ENCODE assay signal across 18 cellular contexts in genomic region chr5:115869256-115869655, GRCh38. TPM values are rescaled to one million over a fixed set of nuclear protein-coding genes. Genes with fewer than 3 reads are reported as not detected.
DNase-seq lines count a peak whose midpoint lies in the region; ATAC-seq, FAIRE-seq and TF ChIP-seq lines count a peak whose summit lies in the region.
"Had no signal": no experiment of that assay in that cellular context is flagged by ENCODE, and none has a peak within 500 bp of the region (broad histone marks: within the 10 kb centered on the region; RNA-seq: fewer than 3 reads in every experiment).

No MANE protein-coding gene starts in this region.

- H3K9me3 ChIP-seq in Caco-2: no peaks in the 10 kb centered on the region
- H3K9me3 ChIP-seq in T-helper 17 cell (ENCODE audit: control insufficient read depth, low read length, poor library complexity, severe bottlenecking): no peaks in the 10 kb centered on the region
- H3K9me3 ChIP-seq in endothelial cell of umbilical vein (replicated peaks; ENCODE audit: control insufficient read depth, insufficient read depth, low read length): no peaks in the 10 kb centered on the region
- no peaks in the 10 kb centered on the region for H3K9me3 ChIP-seq in mesenchymal stem cell (ENCODE audit: control insufficient read depth, low read length)

- no peak for FAIRE-seq in endothelial cell of umbilical vein (lab: Jason Lieb, UNC)
- FAIRE-seq: H1 had no signal

- H3K79me2 ChIP-seq in endothelial cell of umbilical vein (ENCODE audit: control insufficient read depth, insufficient read depth, low read length): peaks cover 7% of the 10 kb centered on the region

- no peak overlapping the region for H3K4me3 ChIP-seq in Caco-2 (ENCODE audit: low read depth, low read length)
- no peak overlapping the region for H3K4me3 ChIP-seq in endothelial cell of umbilical vein (replicated peaks in 1 of 3; ENCODE audit: insufficient read depth in 1 of 3, low read depth in 1 of 3, low read length in 3 of 3)
- H3K4me3 ChIP-seq in mesenchymal stem cell (ENCODE audit: insufficient read depth in 1 of 2, low read depth in 1 of 2, low read length in 2 of 2): no peak overlapping the region
- H3K4me3 ChIP-seq: BLaER1 had no signal

- no peaks in the 10 kb centered on the region for H3K9me1 ChIP-seq in endothelial cell of umbilical vein (replicated peaks; ENCODE audit: control insufficient read depth, extremely low read depth, insufficient read depth, low read length)

- no peak overlapping the region for H4K91ac ChIP-seq in mesenchymal stem cell (ENCODE audit: low read length)

- peaks cover 12% of the 10 kb centered on the region for H3K79me1 ChIP-seq in mesenchymal stem cell (replicated peaks; ENCODE audit: low read length, poor library complexity, severe bottlenecking)

- H2BK120ac ChIP-seq in mesenchymal stem cell (ENCODE audit: low read depth, low read length): no peak overlapping the region

- H4K20me1 ChIP-seq in endothelial cell of umbilical vein (replicated peaks; ENCODE audit: control insufficient read depth, extremely low read depth, insufficient read depth, low read length): no peaks in the 10 kb centered on the region

- H2BK15ac ChIP-seq in mesenchymal stem cell (ENCODE audit: low read depth, poor library complexity, severe bottlenecking): no peak overlapping the region

- H3K4me1 Mint-ChIP-seq in Caco-2 (ENCODE audit: low read depth, unreplicated experiment) (peaks cover 30% of the 10 kb centered on the region), T-helper 17 cell (peaks cover 13% of the 10 kb centered on the region), neural crest cell (no peaks in the 10 kb centered on the region)
- peaks cover 15% of the 10 kb centered on the region for H3K4me1 Mint-ChIP-seq in activated T-helper 17 cell treated with anti-CD3 and anti-CD28 coated beads, Interleukin-2, amount 50 U/mL, for 72 hours
- H3K4me1 Mint-ChIP-seq: CD14-positive monocyte had no signal

- CTCF ChIA-PET in Caco-2 (lab: Charles Lee) (interaction anchor here (0.6 kb wide), 1 partner anchor 38 kb away, joined by 3 read pairs; no protein-coding TSS in a partner anchor), endothelial cell of umbilical vein (lab: Charles Lee) (interaction anchor here (1.2 to 1.6 kb wide), 3 partner anchors 18 to 199 kb away, joined by 3 to 5 read pairs (median 4); no protein-coding TSS in a partner anchor)

- no peak overlapping the region for H4K8ac ChIP-seq in mesenchymal stem cell (ENCODE audit: low read length)

- DNase-seq in Caco-2: peak in 1 of 2 experiments; percentile 10
- DNase-seq in T-helper 17 cell: no peak
- DNase-seq in endothelial cell of umbilical vein (ENCODE audit: low read depth, low spot score): no peak
- DNase-seq in neural crest cell (ENCODE audit: low read depth, low spot score): no peak
- no peak for DNase-seq in mesenchymal stem cell
- DNase-seq in KBM-7: no peak
- DNase-seq: 8988T; Calu3; CD4-positive, alpha-beta memory T cell; DMS79 treated with DMSO at 0.1 percent for 48 hours; GF-D8; H9 had no signal

- no peak overlapping the region for H2AFZ ChIP-seq in endothelial cell of umbilical vein (ENCODE audit: low read depth, low read length)
- H2AFZ ChIP-seq in mesenchymal stem cell (ENCODE audit: low read depth, low read length): no peak overlapping the region

- ATAC-seq in T-helper 17 cell: no peak
- ATAC-seq in GM21717 (IDR thresholded peaks at IDR 0.05; ENCODE audit: unreplicated experiment): no peak
- ATAC-seq in activated T-helper 17 cell treated with anti-CD3 and anti-CD28 coated beads, Interleukin-2, amount 50 U/mL, for 72 hours (replicated peaks): no peak

- H2AK5ac ChIP-seq in mesenchymal stem cell (ENCODE audit: low read length, severe bottlenecking): no peak overlapping the region

- H3K27me3 Mint-ChIP-seq in Caco-2 (ENCODE audit: insufficient read depth, unreplicated experiment) (no peaks in the 10 kb centered on the region), T-helper 17 cell (no peaks in the 10 kb centered on the region), neural crest cell (ENCODE audit: low read depth) (no peaks in the 10 kb centered on the region)
- H3K27me3 Mint-ChIP-seq in activated T-helper 17 cell treated with anti-CD3 and anti-CD28 coated beads, Interleukin-2, amount 50 U/mL, for 72 hours: no peaks in the 10 kb centered on the region
- H3K27me3 Mint-ChIP-seq: CD4-positive, alpha-beta memory T cell had no signal

- H3K14ac ChIP-seq in mesenchymal stem cell (ENCODE audit: low read length in 2 of 2): no peak overlapping the region

- in situ Hi-C loops in KBM-7 (cut with MboI; ENCODE audit: low pct_unique_long_range_greater_than_20kb, low sequenced_read_pairs): no loop called here

- peak overlapping the region; percentile 30 for H3K27ac Mint-ChIP-seq in Caco-2 (ENCODE audit: unreplicated experiment)
- H3K27ac Mint-ChIP-seq in T-helper 17 cell: peak overlapping the region; percentile 11
- peak overlapping the region; percentile 13 for H3K27ac Mint-ChIP-seq in neural crest cell (ENCODE audit: unreplicated experiment)
- no peak overlapping the region for H3K27ac Mint-ChIP-seq in activated T-helper 17 cell treated with anti-CD3 and anti-CD28 coated beads, Interleukin-2, amount 50 U/mL, for 72 hours
- H3K27ac Mint-ChIP-seq: CD14-positive monocyte; CD4-positive, alpha-beta memory T cell; H9 had no signal

- H3K23ac ChIP-seq in mesenchymal stem cell (ENCODE audit: low read length in 2 of 2): no peak overlapping the region

- H3K4me1 ChIP-seq in Caco-2 (peaks cover 35% of the 10 kb centered on the region), endothelial cell of umbilical vein (ENCODE audit: control insufficient read depth, extremely low read depth, insufficient read depth, low read length) (peaks cover 10% of the 10 kb centered on the region), mesenchymal stem cell (ENCODE audit: control insufficient read depth, insufficient read depth, low read depth, low read length) (no peaks in the 10 kb centered on the region)
- H3K4me1 ChIP-seq: BLaER1 had no signal

- H3K18ac ChIP-seq in mesenchymal stem cell (ENCODE audit: low read depth in 1 of 2, low read length in 2 of 2): no peak overlapping the region

- H3K9me3 Mint-ChIP-seq in Caco-2 (ENCODE audit: unreplicated experiment) (no peaks in the 10 kb centered on the region), neural crest cell (no peaks in the 10 kb centered on the region)
- H3K9me3 Mint-ChIP-seq in activated T-helper 17 cell treated with anti-CD3 and anti-CD28 coated beads, Interleukin-2, amount 50 U/mL, for 72 hours: no peaks in the 10 kb centered on the region
- H3K9me3 Mint-ChIP-seq: CD14-positive monocyte, H9 had no signal

- H2BK12ac ChIP-seq in mesenchymal stem cell (ENCODE audit: low read length in 2 of 2): no peak overlapping the region

- no peak overlapping the region for H3K27ac ChIP-seq in endothelial cell of umbilical vein (ENCODE audit: insufficient read depth, low read depth, low read length)
- no peak overlapping the region for H3K27ac ChIP-seq in mesenchymal stem cell (ENCODE audit: low read length, poor library complexity, severe bottlenecking)
- H3K27ac ChIP-seq: BLaER1 had no signal

- no peak for TF ChIP-seq POLR2A in endothelial cell of umbilical vein (IDR thresholded peaks at IDR 0.05; ENCODE audit: low read depth, low read length)

- no peak overlapping the region for H2BK5ac ChIP-seq in mesenchymal stem cell (ENCODE audit: low read depth, low read length, poor library complexity, severe bottlenecking)

- H3K27me3 ChIP-seq in Caco-2 (replicated peaks; ENCODE audit: control insufficient read depth, insufficient read depth, low read length): no peaks in the 10 kb centered on the region
- H3K27me3 ChIP-seq in endothelial cell of umbilical vein (ENCODE audit: control insufficient read depth in 2 of 2, insufficient read depth in 2 of 2, low read length in 2 of 2): no peaks in the 10 kb centered on the region
- no peaks in the 10 kb centered on the region for H3K27me3 ChIP-seq in mesenchymal stem cell (ENCODE audit: control insufficient read depth in 1 of 2, insufficient read depth in 1 of 2, low read length in 2 of 2)
- H3K27me3 ChIP-seq: BLaER1 had no signal

- H3K4me3 Mint-ChIP-seq in Caco-2 (ENCODE audit: unreplicated experiment) (peak overlapping the region; percentile 28), T-helper 17 cell (no peak overlapping the region), neural crest cell (no peak overlapping the region)
- H3K4me3 Mint-ChIP-seq in activated T-helper 17 cell treated with anti-CD3 and anti-CD28 coated beads, Interleukin-2, amount 50 U/mL, for 72 hours: no peak overlapping the region
- H3K4me3 Mint-ChIP-seq: CD14-positive monocyte; CD4-positive, alpha-beta memory T cell; H9 had no signal

- intact Hi-C loops in Caco-2 (cut with micrococcal nuclease; ENCODE audit: unreplicated experiment) (no loop called here), endothelial cell of umbilical vein (cut with micrococcal nuclease) (no loop called here)

- BruUV-seq in Caco-2 (replicated peaks; lab: Mats Ljungman, UMichigan): no TSS peak
- BruUV-seq in endothelial cell of umbilical vein (replicated peaks; lab: Mats Ljungman, UMichigan): no TSS peak

- dilution Hi-C loops in endothelial cell of umbilical vein (cut with MboI; ENCODE audit: extremely low pct_ligation_motif_present, low sequenced_read_pairs): no loop called here

- TF ChIP-seq CTCF in Caco-2 (IDR thresholded peaks at IDR 0.05; ENCODE audit: insufficient read depth in 1 of 2, low read depth in 1 of 2, low read length in 1 of 2, severe bottlenecking in 1 of 2, unreplicated experiment in 1 of 2): no peak
- TF ChIP-seq CTCF in endothelial cell of umbilical vein (IDR thresholded peaks at IDR 0.05; ENCODE audit: extremely low read depth in 1 of 2, insufficient read depth in 1 of 2, low read depth in 1 of 2, low read length in 2 of 2): no peak
- no peak for TF ChIP-seq CTCF in neural crest cell (conservative IDR thresholded peaks at IDR 0.05)

- H3K36me3 ChIP-seq in Caco-2 (ENCODE audit: control insufficient read depth, insufficient read depth, low read length): no peaks in the 10 kb centered on the region; the same call in 1 of the 2 replicates
- H3K36me3 ChIP-seq in endothelial cell of umbilical vein (ENCODE audit: control insufficient read depth in 2 of 2, extremely low read depth in 1 of 2, insufficient read depth in 2 of 2, low read length in 2 of 2): peaks cover 0 to 5% of the 10 kb centered on the region in 2 experiments
- H3K36me3 ChIP-seq in mesenchymal stem cell (ENCODE audit: control insufficient read depth in 1 of 2, insufficient read depth in 2 of 2, low read depth in 1 of 2, low read length in 2 of 2): peaks cover 3 to 39% of the 10 kb centered on the region in 2 experiments

- POLR2A ChIA-PET in Caco-2 (lab: Charles Lee) (no interaction called here), endothelial cell of umbilical vein (lab: Charles Lee) (no interaction called here)

- H3K36me3 Mint-ChIP-seq in Caco-2 (ENCODE audit: insufficient read depth, unreplicated experiment): peaks cover 8% of the 10 kb centered on the region
- peaks cover 17% of the 10 kb centered on the region for H3K36me3 Mint-ChIP-seq in T-helper 17 cell (ENCODE audit: low read depth)
- H3K36me3 Mint-ChIP-seq in neural crest cell (ENCODE audit: low read depth): peaks cover 7% of the 10 kb centered on the region
- peaks cover 50% of the 10 kb centered on the region for H3K36me3 Mint-ChIP-seq in activated T-helper 17 cell treated with anti-CD3 and anti-CD28 coated beads, Interleukin-2, amount 50 U/mL, for 72 hours (ENCODE audit: low read depth)

- H3K4me2 ChIP-seq in endothelial cell of umbilical vein (ENCODE audit: insufficient read depth, low read length): no peak overlapping the region
- no peak overlapping the region for H3K4me2 ChIP-seq in mesenchymal stem cell (ENCODE audit: low read length, poor library complexity, severe bottlenecking)
- H3K4me2 ChIP-seq: BLaER1 had no signal

- H3K4ac ChIP-seq in mesenchymal stem cell (ENCODE audit: low read depth in 1 of 2, low read length in 2 of 2): no peak overlapping the region

- WGBS in mesenchymal stem cell: 85% methylated on average over 3 of the region's 3 CpGs

- no peak overlapping the region for H3K9ac ChIP-seq in endothelial cell of umbilical vein (replicated peaks; ENCODE audit: extremely low read depth, insufficient read depth, low read length)
- H3K9ac ChIP-seq in mesenchymal stem cell (ENCODE audit: low read length): no peak overlapping the region
- H3K9ac ChIP-seq: BLaER1 had no signal

RNA-seq across cellular contexts. Expression of gene AP3S1, which starts 27.5 kb away (rescaled TPM):
- total RNA-seq in Caco-2 (2022) (104 and 106 TPM in 2 replicates), T-helper 17 cell (10 to 100 TPM; 44.5 to 45.0 TPM), endothelial cell of umbilical vein (81.2 and 85.7 TPM in 2 replicates), neural crest cell (61.4 and 74.9 TPM in 2 replicates)
- polyA plus RNA-seq in endothelial cell of umbilical vein: 18.2 and 26.5 TPM in 2 replicates
- polyA plus RNA-seq in endothelial cell of umbilical vein (2011; cell fraction: cytosol; rRNA removed): 34.1 and 36.7 TPM in 2 replicates
- 16.6 and 26.8 TPM in 2 replicates for polyA plus RNA-seq in endothelial cell of umbilical vein (2011; cell fraction: nucleus; rRNA removed)
- polyA plus RNA-seq in endothelial cell of umbilical vein (2012): 49.4 and 81.1 TPM in 2 replicates
- 15.3 and 19.3 TPM in 2 replicates for polyA minus RNA-seq in endothelial cell of umbilical vein
- 6.2 TPM for polyA minus RNA-seq in endothelial cell of umbilical vein (2011; cell fraction: cytosol; rRNA and poly(A)+ RNA removed)
- polyA minus RNA-seq in endothelial cell of umbilical vein (2011; cell fraction: nucleus; rRNA and poly(A)+ RNA removed): 23.0 and 24.9 TPM in 2 replicates
- polyA plus RNA-seq in mesenchymal stem cell (2013, experiment 1 of 2): 72.2 TPM
- polyA plus RNA-seq in mesenchymal stem cell (2013, experiment 2 of 2): 79.1 TPM
- 100 to 1,000 TPM; 114 to 253 TPM for total RNA-seq in activated T-helper 17 cell treated with anti-CD3 and anti-CD28 coated beads, Interleukin-2, amount 50 U/mL, for 72 hours

RNA-seq across cellular contexts. Expression of gene ATG12, which starts 27.9 kb away (rescaled TPM):
- total RNA-seq in Caco-2 (2022) (46.8 and 47.5 TPM in 2 replicates), T-helper 17 cell (10 to 100 TPM; 58.0 to 64.2 TPM), endothelial cell of umbilical vein (50.3 and 62.0 TPM in 2 replicates), neural crest cell (52.0 and 56.3 TPM in 2 replicates)
- 18.9 and 27.5 TPM in 2 replicates for polyA plus RNA-seq in endothelial cell of umbilical vein
- polyA plus RNA-seq in endothelial cell of umbilical vein (2011; cell fraction: cytosol; rRNA removed): 47.6 and 52.6 TPM in 2 replicates
- 52.1 and 71.9 TPM in 2 replicates for polyA plus RNA-seq in endothelial cell of umbilical vein (2011; cell fraction: nucleus; rRNA removed)
- polyA plus RNA-seq in endothelial cell of umbilical vein (2012): 56.9 and 76.2 TPM in 2 replicates
- 20.1 and 35.6 TPM in 2 replicates for polyA minus RNA-seq in endothelial cell of umbilical vein
- 13.9 TPM for polyA minus RNA-seq in endothelial cell of umbilical vein (2011; cell fraction: cytosol; rRNA and poly(A)+ RNA removed)
- polyA minus RNA-seq in endothelial cell of umbilical vein (2011; cell fraction: nucleus; rRNA and poly(A)+ RNA removed): 69.9 and 104 TPM in 2 replicates
- 67.9 TPM for polyA plus RNA-seq in mesenchymal stem cell (2013, experiment 1 of 2)
- 76.1 TPM for polyA plus RNA-seq in mesenchymal stem cell (2013, experiment 2 of 2)
- 10 to 100 TPM; 49.4 to 52.7 TPM for total RNA-seq in activated T-helper 17 cell treated with anti-CD3 and anti-CD28 coated beads, Interleukin-2, amount 50 U/mL, for 72 hours

RNA-seq across cellular contexts. Expression of gene CDO1, which starts 52.8 kb away (rescaled TPM):
- not detected in 2 replicates for total RNA-seq in Caco-2 (2022)
- not detected for total RNA-seq in T-helper 17 cell
- total RNA-seq in endothelial cell of umbilical vein: 1.3 and 1.7 TPM in 2 replicates
- 1.1 and 1.3 TPM in 2 replicates for polyA plus RNA-seq in endothelial cell of umbilical vein
- polyA plus RNA-seq in endothelial cell of umbilical vein (2011; cell fraction: cytosol; rRNA removed): 0.75 and 0.98 TPM in 2 replicates
- 0.62 and 1.4 TPM in 2 replicates for polyA plus RNA-seq in endothelial cell of umbilical vein (2011; cell fraction: nucleus; rRNA removed)
- 0.35 and 0.63 TPM in 2 replicates for polyA plus RNA-seq in endothelial cell of umbilical vein (2012)
- polyA minus RNA-seq in endothelial cell of umbilical vein: 1.5 and 3.4 TPM in 2 replicates
- not detected for polyA minus RNA-seq in endothelial cell of umbilical vein (2011; cell fraction: cytosol; rRNA and poly(A)+ RNA removed)
- 1.8 TPM in 1 of 2 replicates, not detected in the other for polyA minus RNA-seq in endothelial cell of umbilical vein (2011; cell fraction: nucleus; rRNA and poly(A)+ RNA removed)
- total RNA-seq in neural crest cell: 27.6 and 28.9 TPM in 2 replicates
- 0.46 TPM for polyA plus RNA-seq in mesenchymal stem cell (2013, experiment 1 of 2)
- polyA plus RNA-seq in mesenchymal stem cell (2013, experiment 2 of 2): 0.70 TPM
- total RNA-seq in activated T-helper 17 cell treated with anti-CD3 and anti-CD28 coated beads, Interleukin-2, amount 50 U/mL, for 72 hours: not detected
- total RNA-seq: Calu3, HT-29 had no signal
- polyA plus RNA-seq: CD14-positive monocyte; CD4-positive, alpha-beta memory T cell had no signal

Comparison
In these comparisons a context has a peak if more than half of its experiments do, and no peak if none do; other contexts are left out.
1. RNA of gene CDO1, which starts 52.8 kb away (total RNA-seq): 27.6 to 28.9 TPM in neural crest cell; 1.3 to 1.7 TPM in endothelial cell of umbilical vein, not detected in activated T-helper 17 cell treated with anti-CD3 and anti-CD28 coated beads, Interleukin-2, amount 50 U/mL, for 72 hours, not detected in T-helper 17 cell and not detected in Caco-2; every median in the first group is over 10 times any median in the second.